Comparison of ENCODE assay signal across 1 cellular context in genomic region chr7:108210796-108211195, GRCh38.
TF ChIP-seq lines count a peak whose summit lies in the region.

No MANE protein-coding gene starts in this region.

TF ChIP-seq in A549, 52 proteins besides CTCF, POLR2A, EP300 and RAD21 (continued from another document):
- TF ChIP-seq ELK1 (IDR thresholded peaks at IDR 0.05; ENCODE audit: low read depth, low read length), result no peak
- TF ChIP-seq BCL3 (IDR thresholded peaks at IDR 0.05), result no peak
- no peak for TF ChIP-seq JUNB (IDR thresholded peaks at IDR 0.05)
- no peak for TF ChIP-seq ZSCAN20 (CRISPR knock-in tag; IDR thresholded peaks at IDR 0.05)
- TF ChIP-seq ZNF302 (CRISPR knock-in tag; IDR thresholded peaks at IDR 0.05), result no peak
- no peak for TF ChIP-seq MYC (IDR thresholded peaks at IDR 0.05; ENCODE audit: borderline replicate concordance, low read length)
- TF ChIP-seq RFX5 (IDR thresholded peaks at IDR 0.05), result no peak
- no peak for TF ChIP-seq HOXB5 (CRISPR knock-in tag; IDR thresholded peaks at IDR 0.05)
- TF ChIP-seq CEBPB (IDR thresholded peaks at IDR 0.05), result no peak
- TF ChIP-seq TP53 (CRISPR knock-in tag; IDR thresholded peaks at IDR 0.05), result no peak
- no peak for TF ChIP-seq EHF (CRISPR knock-in tag; IDR thresholded peaks at IDR 0.05)
- TF ChIP-seq EHMT2 (IDR thresholded peaks at IDR 0.05; ENCODE audit: low read depth), result no peak
- TF ChIP-seq SMC3 (IDR thresholded peaks at IDR 0.05), result no peak
- no peak for TF ChIP-seq PBX3 (IDR thresholded peaks at IDR 0.05)
